Comparison of ENCODE assay signal across 26 cellular contexts in the genomic region with DNA sequence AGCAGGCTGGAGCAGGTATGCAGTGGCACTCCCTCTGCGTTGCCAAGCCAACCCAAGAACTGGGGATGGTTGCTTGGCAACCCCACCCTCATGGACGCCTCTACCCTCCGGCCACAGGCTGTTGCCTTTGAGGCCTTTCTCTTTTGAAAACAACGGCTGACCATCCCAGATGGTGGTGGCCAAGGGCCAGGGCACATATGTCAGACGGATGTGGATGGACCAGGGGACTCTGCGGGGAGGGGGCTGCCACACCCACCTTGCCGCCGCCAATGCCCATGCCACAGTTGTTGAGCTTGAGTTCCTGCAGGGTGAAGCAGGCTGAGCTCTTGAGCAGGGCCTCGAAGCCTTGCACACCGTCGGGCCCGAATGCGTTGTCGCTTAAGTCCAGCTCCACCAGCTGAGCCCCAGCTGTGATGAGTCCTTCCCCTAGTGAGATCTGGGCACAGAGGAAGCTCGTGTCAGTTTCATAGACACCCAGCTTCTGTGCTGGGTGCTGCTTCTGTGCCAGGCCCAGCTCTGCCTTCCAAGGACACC. TPM values are rescaled to one million over a fixed set of nuclear protein-coding genes. Genes with fewer than 3 reads are reported as not detected.
DNase-seq lines count a peak whose midpoint lies in the region; ATAC-seq and TF ChIP-seq lines count a peak whose summit lies in the region.
"Had no signal": no experiment of that assay in that cellular context is flagged by ENCODE, and none has a peak within 500 bp of the region (broad histone marks: within the 10 kb centered on the region; RNA-seq: fewer than 3 reads in every experiment).

No MANE protein-coding gene starts in this region.

- peak overlapping the region; percentile 75 for H3K27ac Mint-ChIP-seq in central memory CD8-positive, alpha-beta T cell (ENCODE audit: low read depth)
- peak overlapping the region; percentile 73 for H3K27ac Mint-ChIP-seq in stimulated activated effector memory CD8-positive, alpha-beta T cell treated with anti-CD3 and anti-CD28 coated beads, Interleukin-12 subunit alpha, Interleukin-12 subunit beta, amount 100 ng/mL, for 72 hours
- no peak overlapping the region for H3K27ac Mint-ChIP-seq in chondrocyte (ENCODE audit: unreplicated experiment)
- H3K27ac Mint-ChIP-seq: activated CD8-positive, alpha-beta T cell treated with anti-CD3 and anti-CD28 coated beads for 36 hours; CD4-positive, alpha-beta T cell; dendritic cell treated with granulocyte-macrophage colony-stimulating factor and Interleukin-4, amounts not matched to agents 40 ng/mL and 50 ng/mL, for 4 days; GM23338 had no signal

- H3K27ac ChIP-seq in RWPE1 (peak overlapping the region; percentile 42; the same call in 1 of the 2 replicates), layer of hippocampus (ENCODE audit: low read depth, low read length) (peak overlapping the region; percentile 93), OCI-LY7 (ENCODE audit: low read depth, low read length, poor library complexity, severe bottlenecking) (no peak overlapping the region)
- H3K27ac ChIP-seq: neutrophil, Peyer's patch, SJCRH30, spleen, transverse colon had no signal

- H3K27me3 ChIP-seq in layer of hippocampus (ENCODE audit: control insufficient read depth, insufficient read depth, low read length), result no peaks in the 10 kb centered on the region
- H3K27me3 ChIP-seq: neutrophil, Peyer's patch, SJCRH30, spleen, transverse colon had no signal

- H3K36me3 ChIP-seq in OCI-LY7 (ENCODE audit: insufficient read depth, low read length), result peaks cover 97% of the 10 kb centered on the region

- DNase-seq in RWPE1 (ENCODE audit: low spot score) (no peak), chondrocyte (ENCODE audit: low spot score) (no peak), OCI-LY7 (ENCODE audit: low spot score) (no peak)
- DNase-seq in central memory CD8-positive, alpha-beta T cell (ENCODE audit: low spot score in 2 of 2), result no peak
- DNase-seq in stimulated activated effector memory CD8-positive, alpha-beta T cell treated with anti-CD3 and anti-CD28 coated beads, Interleukin-12 subunit alpha, Interleukin-12 subunit beta, amount 100 ng/mL, for 72 hours (ENCODE audit: low spot score in 2 of 2), result no peak
- DNase-seq: activated CD4-positive, alpha-beta T cell treated with anti-CD3 and anti-CD28 coated beads for 1 hour; activated CD8-positive, alpha-beta T cell treated with anti-CD3 and anti-CD28 coated beads for 36 hours; activated gamma-delta T cell treated with Interleukin-2 at 50 U/mL for 16 hours; activated T-cell treated with anti-CD3 and anti-CD28 coated beads for 4 hours; CD4-positive, alpha-beta T cell; mammary epithelial cell; NCI-H1048; NCI-H187; NCI-H524 treated with DMSO at 0.1 percent for 48 hours; Peyer's patch; SJCRH30; spleen; stimulated activated CD4-positive, alpha-beta T cell treated with anti-CD3 and anti-CD28 coated beads, Interleukin-4, amount 100 ng/mL, for 1 hour; stimulated activated naive CD4-positive, alpha-beta T cell; T-cell; transverse colon had no signal

- no peaks in the 10 kb centered on the region for H3K27me3 Mint-ChIP-seq in central memory CD8-positive, alpha-beta T cell
- no peaks in the 10 kb centered on the region for H3K27me3 Mint-ChIP-seq in chondrocyte (ENCODE audit: low read depth)
- H3K27me3 Mint-ChIP-seq: activated CD8-positive, alpha-beta T cell treated with anti-CD3 and anti-CD28 coated beads for 36 hours; CD4-positive, alpha-beta T cell; dendritic cell treated with granulocyte-macrophage colony-stimulating factor and Interleukin-4, amounts not matched to agents 40 ng/mL and 50 ng/mL, for 4 days; T-cell had no signal

- POLR2A ChIA-PET in RWPE1 (lab: Yijun Ruan, JAX; ENCODE audit: low non-redundant PET) (no interaction called here), OCI-LY7 (lab: Charles Lee) (no interaction called here)

- no peak overlapping the region for H3K4me3 ChIP-seq in OCI-LY7 (ENCODE audit: low read depth, low read length, poor library complexity, severe bottlenecking)
- H3K4me3 ChIP-seq: GM23338, Peyer's patch, SJCRH30, spleen, transverse colon had no signal

- no peaks in the 10 kb centered on the region for H3K4me1 ChIP-seq in OCI-LY7 (ENCODE audit: insufficient read depth, low read length, poor library complexity, severe bottlenecking)
- H3K4me1 ChIP-seq: Peyer's patch, SJCRH30, transverse colon had no signal

- H3K9me3 ChIP-seq in OCI-LY7 (ENCODE audit: low read length), result no peaks in the 10 kb centered on the region
- H3K9me3 ChIP-seq: neutrophil, Peyer's patch, SJCRH30, spleen, transverse colon had no signal

- CTCF ChIA-PET in RWPE1 (lab: Yijun Ruan, JAX), result interaction anchor here (0.5 to 0.7 kb wide), 2 partner anchors 22 to 327 kb away, joined by 3 to 4 read pairs; no protein-coding TSS in a partner anchor
- CTCF ChIA-PET in OCI-LY7 (lab: Charles Lee; ENCODE audit: unreplicated experiment), result no interaction called here

- ATAC-seq in central memory CD8-positive, alpha-beta T cell (replicated peaks; ENCODE audit: extremely low read depth, poor library complexity, severe bottlenecking), result no peak
- no peak for ATAC-seq in stimulated activated effector memory CD8-positive, alpha-beta T cell treated with anti-CD3 and anti-CD28 coated beads, Interleukin-12 subunit alpha, Interleukin-12 subunit beta, amount 100 ng/mL, for 72 hours
- no peak for ATAC-seq in GM18909 (IDR thresholded peaks at IDR 0.05; ENCODE audit: poor library complexity, unreplicated experiment)
- ATAC-seq: activated CD8-positive, alpha-beta T cell treated with anti-CD3 and anti-CD28 coated beads for 36 hours; GM23338; T-cell had no signal

- no peak overlapping the region for H3K4me2 ChIP-seq in OCI-LY7 (ENCODE audit: low read length)
- H3K4me2 ChIP-seq: GM23338 had no signal

- TF ChIP-seq CTCF in RWPE1 (conservative IDR thresholded peaks at IDR 0.05; ENCODE audit: low read depth) (no peak), chondrocyte (IDR thresholded peaks at IDR 0.05) (no peak), OCI-LY7 (conservative IDR thresholded peaks at IDR 0.05; ENCODE audit: low read length) (no peak)

- no peaks in the 10 kb centered on the region for H3K9me2 ChIP-seq in OCI-LY7 (ENCODE audit: insufficient read depth, low read length)

- no peaks in the 10 kb centered on the region for H3K79me2 ChIP-seq in OCI-LY7 (ENCODE audit: insufficient read depth, low read depth, low read length)

- no peak overlapping the region for H3K4me3 Mint-ChIP-seq in central memory CD8-positive, alpha-beta T cell
- no peak overlapping the region for H3K4me3 Mint-ChIP-seq in stimulated activated effector memory CD8-positive, alpha-beta T cell treated with anti-CD3 and anti-CD28 coated beads, Interleukin-12 subunit alpha, Interleukin-12 subunit beta, amount 100 ng/mL, for 72 hours
- H3K4me3 Mint-ChIP-seq in chondrocyte (ENCODE audit: unreplicated experiment), result no peak overlapping the region
- H3K4me3 Mint-ChIP-seq: activated CD8-positive, alpha-beta T cell treated with anti-CD3 and anti-CD28 coated beads for 36 hours; CD4-positive, alpha-beta T cell; dendritic cell treated with granulocyte-macrophage colony-stimulating factor and Interleukin-4, amounts not matched to agents 40 ng/mL and 50 ng/mL, for 4 days; GM23338; T-cell had no signal

- H3K4me1 Mint-ChIP-seq in central memory CD8-positive, alpha-beta T cell, result peaks cover 10% of the 10 kb centered on the region
- H3K4me1 Mint-ChIP-seq in stimulated activated effector memory CD8-positive, alpha-beta T cell treated with anti-CD3 and anti-CD28 coated beads, Interleukin-12 subunit alpha, Interleukin-12 subunit beta, amount 100 ng/mL, for 72 hours, result peaks cover 6% of the 10 kb centered on the region
- no peaks in the 10 kb centered on the region for H3K4me1 Mint-ChIP-seq in chondrocyte (ENCODE audit: low read depth)
- H3K4me1 Mint-ChIP-seq: GM23338, T-cell had no signal

- intact Hi-C loops in OCI-LY7 (cut with micrococcal nuclease; ENCODE audit: unreplicated experiment), result no loop called here

- no TSS peak for BruUV-seq in OCI-LY7 (replicated peaks; lab: Mats Ljungman, UMichigan)

- no peaks in the 10 kb centered on the region for H3K9me3 Mint-ChIP-seq in central memory CD8-positive, alpha-beta T cell
- H3K9me3 Mint-ChIP-seq in stimulated activated effector memory CD8-positive, alpha-beta T cell treated with anti-CD3 and anti-CD28 coated beads, Interleukin-12 subunit alpha, Interleukin-12 subunit beta, amount 100 ng/mL, for 72 hours, result no peaks in the 10 kb centered on the region
- no peaks in the 10 kb centered on the region for H3K9me3 Mint-ChIP-seq in chondrocyte (ENCODE audit: low read depth)
- H3K9me3 Mint-ChIP-seq: activated CD8-positive, alpha-beta T cell treated with anti-CD3 and anti-CD28 coated beads for 36 hours; CD4-positive, alpha-beta T cell; dendritic cell treated with granulocyte-macrophage colony-stimulating factor and Interleukin-4, amounts not matched to agents 40 ng/mL and 50 ng/mL, for 4 days; GM23338; T-cell had no signal

- H2AFZ ChIP-seq in OCI-LY7 (ENCODE audit: low read length), result no peak overlapping the region
- H2AFZ ChIP-seq: GM23338 had no signal

- no peaks in the 10 kb centered on the region for H4K20me1 ChIP-seq in OCI-LY7 (ENCODE audit: insufficient read depth, low read length)

- peaks cover 46% of the 10 kb centered on the region for H3K36me3 Mint-ChIP-seq in central memory CD8-positive, alpha-beta T cell (ENCODE audit: insufficient read depth)
- peaks cover 95% of the 10 kb centered on the region for H3K36me3 Mint-ChIP-seq in stimulated activated effector memory CD8-positive, alpha-beta T cell treated with anti-CD3 and anti-CD28 coated beads, Interleukin-12 subunit alpha, Interleukin-12 subunit beta, amount 100 ng/mL, for 72 hours
- H3K36me3 Mint-ChIP-seq in chondrocyte (ENCODE audit: low read depth), result peaks cover 36% of the 10 kb centered on the region

RNA-seq across cellular contexts. Expression of a gene that starts 21.5 kb away (rescaled TPM):
- total RNA-seq in chondrocyte, result 34.7 to 38.6 TPM (median 35.4 TPM) in 3 replicates
- total RNA-seq in OCI-LY7 (2014; rRNA removed; shearing (Covaris generic)), result 81.7 and 108 TPM in 2 replicates
- total RNA-seq in OCI-LY7 (2022), result 119 and 128 TPM in 2 replicates

RNA-seq across cellular contexts. Expression of a gene that starts 23.7 kb away (rescaled TPM):
- total RNA-seq in chondrocyte (0.36 to 1.3 TPM (median 0.39 TPM) in 3 replicates), OCI-LY7 (2022) (0.42 TPM in 1 of 2 replicates, not detected in the other)
- total RNA-seq in OCI-LY7 (2014; rRNA removed; shearing (Covaris generic)), result 0.26 and 0.60 TPM in 2 replicates

RNA-seq across cellular contexts. Expression of a gene that starts 36.9 kb away (rescaled TPM):
- total RNA-seq in chondrocyte (54.7 to 73.3 TPM (median 55.8 TPM) in 3 replicates), OCI-LY7 (2022) (55.1 and 56.3 TPM in 2 replicates)
- 42.4 and 46.7 TPM in 2 replicates for total RNA-seq in OCI-LY7 (2014; rRNA removed; shearing (Covaris generic))

RNA-seq across cellular contexts. Expression of a gene that starts 59.4 kb away (rescaled TPM):
- total RNA-seq in chondrocyte, result 16.6 to 27.1 TPM (median 17.7 TPM) in 3 replicates
- total RNA-seq in OCI-LY7 (2014; rRNA removed; shearing (Covaris generic)), result 23.3 and 28.1 TPM in 2 replicates
- total RNA-seq in OCI-LY7 (2022), result 25.6 and 33.4 TPM in 2 replicates
